Comparison of ENCODE assay signal across 14 cellular contexts in the genomic region with DNA sequence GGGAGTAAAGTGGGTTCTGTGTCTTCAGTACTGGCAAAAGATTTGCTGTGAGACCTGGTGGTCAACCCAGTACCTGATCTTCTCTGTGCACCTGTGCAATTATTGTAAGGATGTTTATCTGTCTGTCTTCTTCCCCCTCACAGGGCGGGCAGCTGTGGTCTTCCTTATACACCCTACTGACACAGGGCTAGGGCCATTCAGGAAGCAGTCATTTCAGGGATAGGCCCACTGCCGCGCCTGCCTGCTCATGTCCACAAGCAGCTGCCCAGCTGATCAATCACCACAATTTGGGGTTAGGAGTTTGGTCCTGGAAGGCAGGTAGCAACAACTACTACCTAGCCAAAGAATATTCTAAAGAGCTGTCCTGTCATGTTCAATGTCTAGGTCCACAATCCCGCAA. TPM values are rescaled to one million over a fixed set of nuclear protein-coding genes. Genes with fewer than 3 reads are reported as not detected.
DNase-seq lines count a peak whose midpoint lies in the region; ATAC-seq and TF ChIP-seq lines count a peak whose summit lies in the region.
"Had no signal": no experiment of that assay in that cellular context is flagged by ENCODE, and none has a peak within 500 bp of the region (broad histone marks: within the 10 kb centered on the region; RNA-seq: fewer than 3 reads in every experiment).

No MANE protein-coding gene starts in this region.

- peaks cover 50% of the 10 kb centered on the region for H3K4me1 ChIP-seq in DND-41 (ENCODE audit: insufficient read depth, low read length)
- H3K4me1 ChIP-seq in OCI-LY7 (ENCODE audit: insufficient read depth, low read length, poor library complexity, severe bottlenecking), result peaks cover 38% of the 10 kb centered on the region
- peaks cover 21% of the 10 kb centered on the region for H3K4me1 ChIP-seq in right cardiac atrium (ENCODE audit: control insufficient read depth, insufficient read depth, low read length)

- intact Hi-C loops in OCI-LY7 (cut with micrococcal nuclease; ENCODE audit: unreplicated experiment), result no loop called here
- intact Hi-C loops in right cardiac atrium (cut with DNase I), result loop anchor here in 1 of 4 donors (5.0 kb wide), 1 partner anchor 117 kb away; a partner anchor contains a TSS

- H3K27me3 ChIP-seq in DND-41 (ENCODE audit: insufficient read depth, low read length, poor library complexity) (no peaks in the 10 kb centered on the region), right cardiac atrium (ENCODE audit: control insufficient read depth, insufficient read depth) (no peaks in the 10 kb centered on the region)
- H3K27me3 ChIP-seq: foreskin keratinocyte, suprapubic skin had no signal

- H3K9me2 ChIP-seq in OCI-LY7 (ENCODE audit: insufficient read depth, low read length), result no peaks in the 10 kb centered on the region

- in situ Hi-C loops in ACHN (cut with HindIII; ENCODE audit: low pct_ligation_motif_present, low pct_unique_long_range_greater_than_20kb, low sequenced_read_pairs), result no loop called here

- peak overlapping the region; percentile 82 for H3K4me3 Mint-ChIP-seq in central memory CD8-positive, alpha-beta T cell
- H3K4me3 Mint-ChIP-seq in nephron progenitor cell, result peak overlapping the region; percentile 73

- peak overlapping the region in 1 of 2 experiments; percentile 53; a peak in 1 of 4 replicates for H3K4me3 ChIP-seq in DND-41 (ENCODE audit: low read depth in 1 of 2, low read length in 2 of 2)
- H3K4me3 ChIP-seq in OCI-LY7 (ENCODE audit: low read depth, low read length, poor library complexity, severe bottlenecking), result no peak overlapping the region
- no peak overlapping the region for H3K4me3 ChIP-seq in right cardiac atrium (ENCODE audit: low read length)

- no TSS peak for BruUV-seq in OCI-LY7 (replicated peaks; lab: Mats Ljungman, UMichigan)

- no peaks in the 10 kb centered on the region for H4K20me1 ChIP-seq in DND-41 (ENCODE audit: insufficient read depth, low read length)
- peaks cover 6% of the 10 kb centered on the region; the same call in 1 of the 2 replicates for H4K20me1 ChIP-seq in OCI-LY7 (ENCODE audit: insufficient read depth, low read length)

- CTCF ChIA-PET in OCI-LY7 (lab: Charles Lee; ENCODE audit: unreplicated experiment), result no interaction called here

- TF ChIP-seq CTCF in DND-41 (IDR thresholded peaks at IDR 0.05; ENCODE audit: borderline replicate concordance, extremely low read depth, low read length, poor library complexity, severe bottlenecking) (no peak), OCI-LY7 (conservative IDR thresholded peaks at IDR 0.05; ENCODE audit: low read length) (no peak), nephron progenitor cell (IDR thresholded peaks at IDR 0.05) (no peak)

- H3K27me3 Mint-ChIP-seq in central memory CD8-positive, alpha-beta T cell, result no peaks in the 10 kb centered on the region
- H3K27me3 Mint-ChIP-seq in nephron progenitor cell (ENCODE audit: low read depth, poor library complexity), result no peaks in the 10 kb centered on the region

- ATAC-seq in DND-41 (ENCODE audit: insufficient read depth, low read depth) (no peak), right cardiac atrium (no peak), GM19455 (IDR thresholded peaks at IDR 0.05; ENCODE audit: unreplicated experiment) (no peak)
- ATAC-seq in central memory CD8-positive, alpha-beta T cell (replicated peaks; ENCODE audit: extremely low read depth, poor library complexity, severe bottlenecking), result no peak

- DNase-seq in DND-41 (no peak), OCI-LY7 (ENCODE audit: low spot score) (no peak), nephron progenitor cell (no peak), right cardiac atrium (no peak), ACHN (no peak)
- DNase-seq in central memory CD8-positive, alpha-beta T cell (ENCODE audit: low spot score in 2 of 2), result no peak
- DNase-seq: COR-L47, foreskin keratinocyte, islet precursor cell, NCI-H1105 treated with DMSO at 0.1 percent for 48 hours, NCI-H446 treated with DMSO at 0.1 percent for 48 hours had no signal

- H3K4me2 ChIP-seq in DND-41 (ENCODE audit: insufficient read depth, low read length) (peak overlapping the region; percentile 65), OCI-LY7 (ENCODE audit: low read length) (peak overlapping the region; percentile 84)

- WGBS in right cardiac atrium, result 93% methylated on average over 4 of the region's 4 CpGs

- H2AFZ ChIP-seq in DND-41 (ENCODE audit: low read depth, low read length) (peak overlapping the region; percentile 69), OCI-LY7 (ENCODE audit: low read length) (peak overlapping the region; percentile 88; the same call in 1 of the 2 replicates)

- H3K9me3 ChIP-seq in DND-41 (ENCODE audit: insufficient read depth, low read length, severe bottlenecking), result no peaks in the 10 kb centered on the region
- H3K9me3 ChIP-seq in OCI-LY7 (ENCODE audit: low read length), result no peaks in the 10 kb centered on the region
- no peaks in the 10 kb centered on the region for H3K9me3 ChIP-seq in right cardiac atrium (ENCODE audit: control insufficient read depth, low read length)
- H3K9me3 ChIP-seq: suprapubic skin had no signal

- H3K27ac ChIP-seq in DND-41 (ENCODE audit: low read length), result no peak overlapping the region
- H3K27ac ChIP-seq in OCI-LY7 (ENCODE audit: low read depth, low read length, poor library complexity, severe bottlenecking), result no peak overlapping the region
- no peak overlapping the region for H3K27ac ChIP-seq in right cardiac atrium (ENCODE audit: low read length)
- H3K27ac ChIP-seq: foreskin keratinocyte had no signal

- H3K36me3 ChIP-seq in DND-41 (ENCODE audit: insufficient read depth, low read length), result no peaks in the 10 kb centered on the region
- H3K36me3 ChIP-seq in OCI-LY7 (ENCODE audit: insufficient read depth, low read length), result no peaks in the 10 kb centered on the region
- H3K36me3 ChIP-seq: suprapubic skin had no signal

- H3K9ac ChIP-seq in DND-41 (ENCODE audit: low read depth, low read length), result no peak overlapping the region

- peaks cover 34% of the 10 kb centered on the region for H3K79me2 ChIP-seq in DND-41 (ENCODE audit: insufficient read depth, low read length)
- H3K79me2 ChIP-seq in OCI-LY7 (ENCODE audit: insufficient read depth, low read depth, low read length), result peaks cover 19% of the 10 kb centered on the region; the same call in 1 of the 2 replicates

- POLR2A ChIA-PET in OCI-LY7 (lab: Charles Lee), result interaction anchor here (0.9 to 1.3 kb wide), 2 partner anchors 14 to 56 kb away, joined by 3 to 4 read pairs; no protein-coding TSS in a partner anchor

- no peaks in the 10 kb centered on the region for H3K9me3 Mint-ChIP-seq in central memory CD8-positive, alpha-beta T cell
- H3K9me3 Mint-ChIP-seq in nephron progenitor cell, result no peaks in the 10 kb centered on the region
- H3K9me3 Mint-ChIP-seq: T-helper 1 cell treated with Interleukin-12 subunit alpha and Interleukin-12 subunit beta and Interleukin-4 antibody, amounts not matched to agents 30 μg/mL and 1 μg/mL, for 36 hours had no signal

- peaks cover 3% of the 10 kb centered on the region for H3K36me3 Mint-ChIP-seq in central memory CD8-positive, alpha-beta T cell (ENCODE audit: insufficient read depth)
- H3K36me3 Mint-ChIP-seq in nephron progenitor cell (ENCODE audit: low read depth), result no peaks in the 10 kb centered on the region

- H3K27ac Mint-ChIP-seq in central memory CD8-positive, alpha-beta T cell (ENCODE audit: low read depth), result peak overlapping the region; percentile 76
- H3K27ac Mint-ChIP-seq in nephron progenitor cell, result no peak overlapping the region

- H3K4me1 Mint-ChIP-seq in central memory CD8-positive, alpha-beta T cell, result peaks cover 55% of the 10 kb centered on the region
- peaks cover 54% of the 10 kb centered on the region for H3K4me1 Mint-ChIP-seq in nephron progenitor cell

RNA-seq across cellular contexts. Expression of a gene that starts 1.2 kb away (rescaled TPM):
- total RNA-seq in OCI-LY7 (2014; rRNA removed; shearing (Covaris generic)), result 5.1 and 5.4 TPM in 2 replicates
- total RNA-seq in OCI-LY7 (2022) (5.9 and 6.4 TPM in 2 replicates), right cardiac atrium (10 to 100 TPM; 10.4 to 24.9 (median 21.5) TPM)
- polyA plus RNA-seq in right cardiac atrium, result 10.4 TPM

RNA-seq across cellular contexts. Expression of a gene that starts 19.7 kb away (rescaled TPM):
- 12.9 and 15.5 TPM in 2 replicates for total RNA-seq in OCI-LY7 (2014; rRNA removed; shearing (Covaris generic))
- 10.8 and 11.3 TPM in 2 replicates for total RNA-seq in OCI-LY7 (2022)
- 10 to 100 TPM; 12.9 to 24.3 (median 19.9) TPM for total RNA-seq in right cardiac atrium
- polyA plus RNA-seq in right cardiac atrium, result 16.7 TPM

RNA-seq across cellular contexts. Expression of a gene that starts 56.5 kb away (rescaled TPM):
- total RNA-seq in OCI-LY7 (2014; rRNA removed; shearing (Covaris generic)), result 9.1 and 13.5 TPM in 2 replicates
- 18.2 and 18.6 TPM in 2 replicates for total RNA-seq in OCI-LY7 (2022)
- total RNA-seq in right cardiac atrium, result 10 to 100 TPM in 3 of 4 donors, 1 to 10 TPM in 1; 8.6 to 14.5 (median 11.5) TPM
- polyA plus RNA-seq in right cardiac atrium, result 7.2 TPM
